8 cellular contexts compared by ENCODE assay signal in the genomic region with DNA sequence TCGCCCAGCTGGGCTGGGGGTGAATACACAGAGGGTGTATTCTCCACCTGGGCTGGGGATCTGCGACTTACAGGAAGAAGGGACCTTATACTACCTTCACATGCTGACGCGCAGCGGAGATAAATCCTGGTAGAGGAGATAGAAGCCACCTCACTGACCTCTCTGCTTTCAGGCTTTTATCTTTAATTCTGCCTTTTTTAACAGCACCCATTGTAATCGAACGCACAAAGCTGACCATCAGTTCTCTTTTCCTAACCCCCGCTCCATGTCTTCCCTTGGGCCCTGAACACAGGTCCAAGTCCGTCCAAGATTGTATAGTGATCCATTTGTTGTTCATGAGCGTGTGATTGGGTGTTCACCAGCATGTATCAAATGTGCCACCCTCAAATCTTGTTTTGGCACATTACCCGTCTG. TPM values are rescaled to one million over a fixed set of nuclear protein-coding genes. Genes with fewer than 3 reads are reported as not detected.
A peak's percentile ranks its signal among the peaks of the same experiment; 100 is the strongest.
DNase-seq lines count a peak whose midpoint lies in the region; FAIRE-seq and TF ChIP-seq lines count a peak whose summit lies in the region.
"Had no signal": no experiment of that assay in that cellular context is flagged by ENCODE, and none has a peak within 500 bp of the region (broad histone marks: within the 10 kb centered on the region; RNA-seq: fewer than 3 reads in every experiment).

No MANE protein-coding gene starts in this region.

- H3K9me3 ChIP-seq in HUES48 (ENCODE audit: control insufficient read depth, insufficient read depth, low read length) (no peaks in the 10 kb centered on the region), iPS-18c (ENCODE audit: control insufficient read depth, insufficient read depth, low read length) (no peaks in the 10 kb centered on the region), stomach (no peaks in the 10 kb centered on the region)

- peak overlapping the region; percentile 59 for H3K4me3 ChIP-seq in HUES48 (ENCODE audit: low read depth, low read length)
- peak overlapping the region; percentile 29; the same call in 1 of the 2 replicates for H3K4me3 ChIP-seq in iPS-18c (ENCODE audit: insufficient read depth, low read depth, low read length)
- peak overlapping the region; percentile 66 to 98 (median 82) for H3K4me3 ChIP-seq in stomach

- DNase-seq in stomach (no peak), DMS53 (lab: John Stamatoyannopoulos, UW) (no peak), mesenteric fat pad (ENCODE audit: low spot score) (no peak), H54 (ENCODE audit: insufficient read length, low spot score) (no peak)

- peaks cover 12% of the 10 kb centered on the region for H3K4me1 ChIP-seq in HUES48 (ENCODE audit: control insufficient read depth, insufficient read depth, low read length)
- H3K4me1 ChIP-seq in stomach: peaks cover 22 to 50% (median 43%) of the 10 kb centered on the region in 4 donors

- peaks cover 40% of the 10 kb centered on the region for H3K4me1 Mint-ChIP-seq in activated naive CD4-positive, alpha-beta T cell treated with anti-CD3 and anti-CD28 coated beads, Interleukin-2, amount 50 U/mL, for 24 hours

- no peaks in the 10 kb centered on the region for H3K9me3 Mint-ChIP-seq in activated naive CD4-positive, alpha-beta T cell treated with anti-CD3 and anti-CD28 coated beads, Interleukin-2, amount 50 U/mL, for 24 hours

- H3K27ac Mint-ChIP-seq in activated naive CD4-positive, alpha-beta T cell treated with anti-CD3 and anti-CD28 coated beads, Interleukin-2, amount 50 U/mL, for 24 hours: peak overlapping the region; percentile 94

- FAIRE-seq in H54 (lab: Jason Lieb, UNC): no peak
- FAIRE-seq: colon had no signal

- H3K27me3 Mint-ChIP-seq in activated naive CD4-positive, alpha-beta T cell treated with anti-CD3 and anti-CD28 coated beads, Interleukin-2, amount 50 U/mL, for 24 hours: no peaks in the 10 kb centered on the region

- peak overlapping the region; percentile 98 for H3K4me3 Mint-ChIP-seq in activated naive CD4-positive, alpha-beta T cell treated with anti-CD3 and anti-CD28 coated beads, Interleukin-2, amount 50 U/mL, for 24 hours

- TF ChIP-seq CTCF in stomach (IDR thresholded peaks at IDR 0.05): no peak

- H3K27me3 ChIP-seq in HUES48 (ENCODE audit: control insufficient read depth, insufficient read depth, low read length): no peaks in the 10 kb centered on the region
- H3K27me3 ChIP-seq in stomach: no peaks in the 10 kb centered on the region

- H3K36me3 ChIP-seq in HUES48 (ENCODE audit: control insufficient read depth, insufficient read depth, low read length): peaks cover 25% of the 10 kb centered on the region
- H3K36me3 ChIP-seq in stomach: peaks cover 6 to 39% (median 27%) of the 10 kb centered on the region in 4 donors

- intact Hi-C loops in stomach (cut with DNase I; ENCODE audit: low total_unique reads): no loop called here

- H3K27ac ChIP-seq in HUES48 (ENCODE audit: low read depth, low read length): peak overlapping the region; percentile 85
- H3K27ac ChIP-seq in stomach: peak overlapping the region; percentile 90 to 97 (median 94)

- TF ChIP-seq EP300 in stomach (IDR thresholded peaks at IDR 0.05): no peak

- TF ChIP-seq POLR2A in stomach (IDR thresholded peaks at IDR 0.05) (no peak), H54 (IDR thresholded peaks at IDR 0.05; ENCODE audit: low read depth, low read length) (no peak)

- peaks cover 4% of the 10 kb centered on the region for H3K36me3 Mint-ChIP-seq in activated naive CD4-positive, alpha-beta T cell treated with anti-CD3 and anti-CD28 coated beads, Interleukin-2, amount 50 U/mL, for 24 hours

- WGBS in stomach, 5 donors: 77 to 83% (median 78%) methylated on average over 11 of the region's 11 CpGs

- H3K9ac ChIP-seq in HUES48 (ENCODE audit: low read depth, low read length): peak overlapping the region; percentile 68

RNA-seq across cellular contexts. Expression of gene LAMTOR1, which starts 0.7 kb away (rescaled TPM):
- total RNA-seq in stomach: 100 to 1,000 TPM in 2 of 5 donors, 10 to 100 TPM in 2, 1 to 10 TPM in 1; 3.5 to 121 (median 88.4) TPM
- 100 to 1,000 TPM in 2 of 3 donors, 10 to 100 TPM in 1; 88.6 to 159 (median 153) TPM for polyA plus RNA-seq in stomach
- total RNA-seq in mesenteric fat pad: 117 TPM

RNA-seq across cellular contexts. Expression of gene TOMT, which starts 2.0 kb away (rescaled TPM):
- total RNA-seq in stomach (not detected), mesenteric fat pad (not detected)
- polyA plus RNA-seq in stomach: not detected

RNA-seq across cellular contexts. Expression of gene ANAPC15, which starts 8.7 kb away (rescaled TPM):
- 10 to 100 TPM; 13.3 to 74.1 (median 17.0) TPM for total RNA-seq in stomach
- polyA plus RNA-seq in stomach: 10 to 100 TPM; 56.4 to 79.1 (median 74.8) TPM
- total RNA-seq in mesenteric fat pad: 29.1 TPM

RNA-seq across cellular contexts. Expression of gene LRRC51, which starts 23.1 kb away (rescaled TPM):
- total RNA-seq in stomach (1 to 10 TPM in 2 of 5 donors, not detected in 3; 2.0 to 4.8 TPM), mesenteric fat pad (7.0 TPM)
- polyA plus RNA-seq in stomach: 1 to 10 TPM; 5.8 to 7.9 (median 6.8) TPM

RNA-seq across cellular contexts. Expression of gene NUMA1, which starts 23.4 kb away (rescaled TPM):
- 100 to 1,000 TPM; 161 to 619 (median 285) TPM for total RNA-seq in stomach
- 100 to 1,000 TPM in 1 of 3 donors, 10 to 100 TPM in 2; 84.2 to 115 (median 92.1) TPM for polyA plus RNA-seq in stomach
- 100 TPM for total RNA-seq in mesenteric fat pad

Comparison
In these comparisons a context has a peak if more than half of its experiments do, and no peak if none do; other contexts are left out.
1. H3K4me3 ChIP-seq: peak in every context shown above with its lines; median percentile 82 in stomach; 59 in HUES48; 29 in iPS-18c.